7 cellular contexts compared by ENCODE assay signal in the genomic region with DNA sequence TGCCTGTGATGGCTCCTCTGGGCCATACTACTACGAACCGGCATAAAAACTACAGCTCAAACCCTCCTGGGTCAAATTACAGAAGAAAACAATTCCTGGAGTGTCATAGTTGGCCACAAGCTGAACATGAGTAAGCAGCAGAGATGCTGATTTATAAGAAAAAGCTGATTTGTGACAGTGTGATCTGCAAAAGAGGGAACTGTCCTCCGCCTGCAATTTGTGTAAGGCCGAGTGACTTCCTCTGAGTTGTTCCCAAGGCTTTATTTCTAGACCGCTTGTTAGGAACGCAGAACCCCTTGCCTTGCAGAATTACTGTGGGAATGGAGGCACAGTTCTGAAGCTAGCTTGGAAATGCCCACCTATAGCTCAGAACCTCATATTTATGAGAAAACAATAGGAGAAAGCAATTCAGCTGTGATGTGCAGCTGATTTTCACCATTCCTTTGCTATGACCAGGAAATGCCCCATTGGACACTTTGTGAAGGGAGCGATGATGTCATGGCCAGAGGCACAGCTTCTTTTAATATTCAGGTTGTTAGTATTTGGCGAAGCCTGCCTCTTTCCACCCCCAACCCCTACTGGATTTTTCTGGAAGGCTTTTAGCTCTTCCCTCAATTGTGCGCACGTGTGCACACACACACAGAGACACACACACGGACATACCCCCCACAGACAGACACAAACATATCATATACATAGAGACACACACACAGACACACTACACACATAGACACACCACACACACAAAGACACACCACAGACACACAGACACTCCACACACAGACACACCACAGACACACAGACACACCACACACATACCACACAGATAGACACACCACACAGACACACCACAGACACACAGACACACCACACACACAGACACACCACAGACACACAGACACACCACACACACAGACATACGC. TPM values are rescaled to one million over a fixed set of nuclear protein-coding genes. Genes with fewer than 3 reads are reported as not detected.
DNase-seq lines count a peak whose midpoint lies in the region; ATAC-seq and TF ChIP-seq lines count a peak whose summit lies in the region.

No MANE protein-coding gene starts in this region.

- ATAC-seq in gastrocnemius medialis: peak; percentile 19 to 32

- DNase-seq in H4 (ENCODE audit: low spot score) (peak; percentile 49), SJSA1 (ENCODE audit: low read depth in 1 of 2, low spot score in 2 of 2) (peak; percentile 89 to 95), fibroblast of lung (ENCODE audit: low read depth in 2 of 2) (peak; percentile 88 to 94), gastrocnemius medialis (peak in 1 of 2 donors; percentile 10), NCI-H2171 treated with DMSO at 0.1 percent for 48 hours (lab: John Stamatoyannopoulos, UW) (no peak)
- no peak for DNase-seq in stimulated activated CD8-positive, alpha-beta memory T cell treated with anti-CD3 and anti-CD28 coated beads, Interleukin-4, amount 100 ng/mL, for 48 hours
- DNase-seq in activated effector memory CD4-positive, alpha-beta T cell treated with Interleukin-2 at 50 U/mL for 16 hours: no peak

- H3K9me3 ChIP-seq in SJSA1 (replicated peaks) (no peaks in the 10 kb centered on the region), fibroblast of lung (ENCODE audit: control insufficient read depth, insufficient read depth, low read depth, low read length) (no peaks in the 10 kb centered on the region), gastrocnemius medialis (no peaks in the 10 kb centered on the region)

- no peaks in the 10 kb centered on the region for H4K20me1 ChIP-seq in fibroblast of lung (ENCODE audit: control insufficient read depth, extremely low read depth, insufficient read depth, low read length)

- H3K4me3 ChIP-seq in SJSA1 (no peak overlapping the region), fibroblast of lung (replicated peaks in 1 of 4; ENCODE audit: control extremely low read depth in 1 of 4, insufficient read depth in 1 of 4, low read depth in 3 of 4, low read length in 4 of 4) (no peak overlapping the region), gastrocnemius medialis (no peak overlapping the region)

- H3K36me3 ChIP-seq in SJSA1: no peaks in the 10 kb centered on the region
- no peaks in the 10 kb centered on the region for H3K36me3 ChIP-seq in fibroblast of lung (ENCODE audit: control insufficient read depth, insufficient read depth, low read length)
- no peaks in the 10 kb centered on the region for H3K36me3 ChIP-seq in gastrocnemius medialis

- H3K4me1 ChIP-seq in SJSA1 (replicated peaks) (peaks cover 54% of the 10 kb centered on the region), fibroblast of lung (ENCODE audit: control insufficient read depth, extremely low read depth, insufficient read depth, low read length) (peaks cover 33% of the 10 kb centered on the region), gastrocnemius medialis (peaks cover 0 to 16% of the 10 kb centered on the region in 2 donors)

- H2AFZ ChIP-seq in fibroblast of lung (ENCODE audit: low read length): no peak overlapping the region

- H3K79me2 ChIP-seq in fibroblast of lung (ENCODE audit: control insufficient read depth, insufficient read depth, low read length): no peaks in the 10 kb centered on the region

- no peak for TF ChIP-seq CTCF in fibroblast of lung (conservative IDR thresholded peaks at IDR 0.05 in 1 of 2, IDR thresholded peaks at IDR 0.05 in 1 of 2; ENCODE audit: low read depth in 1 of 2, low read length in 2 of 2)
- TF ChIP-seq CTCF in gastrocnemius medialis (IDR thresholded peaks at IDR 0.05 in 4 of 5, conservative IDR thresholded peaks at IDR 0.05 in 1 of 5): no peak

- H3K27me3 ChIP-seq in SJSA1 (replicated peaks) (no peaks in the 10 kb centered on the region), fibroblast of lung (ENCODE audit: control insufficient read depth, insufficient read depth, low read length) (no peaks in the 10 kb centered on the region), gastrocnemius medialis (no peaks in the 10 kb centered on the region)

- intact Hi-C loops in gastrocnemius medialis (cut with DNase I; ENCODE audit: low total_unique reads): no loop called here

- H3K4me2 ChIP-seq in fibroblast of lung (ENCODE audit: extremely low read depth, insufficient read depth, low read length): peak overlapping the region; percentile 51

- in situ Hi-C loops in gastrocnemius medialis (cut with MboI; ENCODE audit: low sequenced_read_pairs in 4 of 4): no loop called here

- H3K27ac ChIP-seq in SJSA1: peak overlapping the region; percentile 90
- peak overlapping the region; percentile 91 for H3K27ac ChIP-seq in fibroblast of lung (ENCODE audit: insufficient read depth, low read length)
- H3K27ac ChIP-seq in gastrocnemius medialis: peak overlapping the region in 2 of 4 donors; percentile 23 to 55

- no peak for TF ChIP-seq POLR2A in gastrocnemius medialis (IDR thresholded peaks at IDR 0.05)

- no peak overlapping the region for H3K9ac ChIP-seq in fibroblast of lung (ENCODE audit: insufficient read depth, low read length)

RNA-seq across cellular contexts. Expression of gene IER5, which starts 47.6 kb away (rescaled TPM):
- total RNA-seq in H4 (2014; rRNA removed; shearing (Covaris generic)): 4.7 and 6.0 TPM in 2 replicates
- total RNA-seq in SJSA1 (2014; rRNA removed; shearing (Covaris generic)): 67.6 and 76.5 TPM in 2 replicates
- 31.1 and 42.8 TPM in 2 replicates for total RNA-seq in fibroblast of lung
- 19.1 and 24.2 TPM in 2 replicates for polyA plus RNA-seq in fibroblast of lung
- polyA plus RNA-seq in fibroblast of lung (2012): 26.0 and 33.9 TPM in 2 replicates
- 8.7 and 13.4 TPM in 2 replicates for polyA minus RNA-seq in fibroblast of lung (ENCODE audit: low replicate concordance)
- total RNA-seq in gastrocnemius medialis: 10 to 100 TPM; 18.7 to 39.8 (median 26.1) TPM

Comparison
In these comparisons a context has a peak if more than half of its experiments do, and no peak if none do; other contexts are left out.
1. DNase-seq: peak in H4 (single experiment), SJSA1 (2 of 2) and fibroblast of lung (2 of 2); none in stimulated activated CD8-positive, alpha-beta memory T cell treated with anti-CD3 and anti-CD28 coated beads, Interleukin-4, amount 100 ng/mL, for 48 hours (single experiment), activated effector memory CD4-positive, alpha-beta T cell treated with Interleukin-2 at 50 U/mL for 16 hours (single experiment) and NCI-H2171 treated with DMSO at 0.1 percent for 48 hours (single experiment).